In the genomic region with DNA sequence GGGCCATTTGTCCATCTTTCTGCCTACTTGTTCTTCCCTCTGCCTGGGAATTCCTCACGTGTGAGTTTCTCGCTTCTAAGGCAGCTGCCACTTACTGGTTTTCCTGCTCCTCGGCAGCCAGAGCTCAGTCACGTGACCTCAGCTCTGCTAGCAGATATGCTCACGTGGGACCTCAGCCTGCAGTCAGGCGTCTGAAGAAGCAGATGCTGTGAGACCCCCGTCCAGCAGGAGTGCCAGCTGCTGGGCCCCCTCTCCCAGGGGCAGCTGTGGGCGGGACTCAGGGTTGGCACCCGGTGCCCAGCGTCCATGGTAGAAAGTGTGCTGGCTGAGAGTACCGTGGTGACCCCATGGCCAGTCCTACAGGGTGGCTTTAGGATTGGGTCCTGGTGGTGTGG, we compare ENCODE assay signal across 8 cellular contexts.
DNase-seq lines count a peak whose midpoint lies in the region; ATAC-seq, FAIRE-seq and TF ChIP-seq lines count a peak whose summit lies in the region.

No MANE protein-coding gene starts in this region.

- intact Hi-C loops in activated CD8-positive, alpha-beta T cell treated with anti-CD3 and anti-CD28 coated beads for 36 hours (cut with micrococcal nuclease): no loop called here
- intact Hi-C loops in posterior vena cava (cut with DNase I): no loop called here

- no peak for FAIRE-seq in HTR-8/SVneo (lab: Jason Lieb, UNC)

- DNase-seq in EH (ENCODE audit: low read depth) (peak; percentile 76), HT1080 (ENCODE audit: low read depth) (peak; percentile 32), fibroblast of the conjunctiva (ENCODE audit: low read depth) (peak; percentile 16), posterior vena cava (ENCODE audit: low spot score) (peak; percentile 86), HTR-8/SVneo (ENCODE audit: insufficient read length, low spot score) (no peak), OCI-M2 (lab: John Stamatoyannopoulos, UW; ENCODE audit: unreplicated experiment) (no peak)
- DNase-seq in activated CD8-positive, alpha-beta T cell treated with anti-CD3 and anti-CD28 coated beads for 36 hours: peak; percentile 58

- H3K4me3 Mint-ChIP-seq in activated CD8-positive, alpha-beta T cell treated with anti-CD3 and anti-CD28 coated beads for 36 hours: peak overlapping the region; percentile 22

- H3K27ac Mint-ChIP-seq in activated CD8-positive, alpha-beta T cell treated with anti-CD3 and anti-CD28 coated beads for 36 hours: peak overlapping the region; percentile 75

- H3K27me3 Mint-ChIP-seq in activated CD8-positive, alpha-beta T cell treated with anti-CD3 and anti-CD28 coated beads for 36 hours: peaks cover 6% of the 10 kb centered on the region

- H3K9me3 Mint-ChIP-seq in activated CD8-positive, alpha-beta T cell treated with anti-CD3 and anti-CD28 coated beads for 36 hours: peaks cover 2% of the 10 kb centered on the region

- CTCF ChIA-PET in activated CD8-positive, alpha-beta T cell treated with anti-CD3 and anti-CD28 coated beads for 36 hours (lab: Charles Lee): interaction anchor here (1.2 to 2.7 kb wide), 6 partner anchors 10 to 208 kb away, joined by 4 to 10 read pairs (median 4); no protein-coding TSS in a partner anchor

- peak; percentile 6 for ATAC-seq in activated CD8-positive, alpha-beta T cell treated with anti-CD3 and anti-CD28 coated beads for 36 hours
- no peak for ATAC-seq in GM21360 (IDR thresholded peaks at IDR 0.05; ENCODE audit: unreplicated experiment)

- peaks cover 53% of the 10 kb centered on the region for H3K4me1 Mint-ChIP-seq in activated CD8-positive, alpha-beta T cell treated with anti-CD3 and anti-CD28 coated beads for 36 hours (ENCODE audit: low read depth)

- POLR2A ChIA-PET in activated CD8-positive, alpha-beta T cell treated with anti-CD3 and anti-CD28 coated beads for 36 hours (lab: Charles Lee): interaction anchor here (0.9 to 1.7 kb wide), 6 partner anchors 10 to 117 kb away, joined by 3 to 8 read pairs (median 5); no protein-coding TSS in a partner anchor

- TF ChIP-seq CTCF in activated CD8-positive, alpha-beta T cell treated with anti-CD3 and anti-CD28 coated beads for 36 hours (IDR thresholded peaks at IDR 0.05): no peak

- H3K36me3 Mint-ChIP-seq in activated CD8-positive, alpha-beta T cell treated with anti-CD3 and anti-CD28 coated beads for 36 hours (ENCODE audit: low read depth): no peaks in the 10 kb centered on the region

Comparison
In these comparisons a context has a peak if more than half of its experiments do, and no peak if none do; other contexts are left out.
1. DNase-seq: peak in EH (single experiment), HT1080 (single experiment), activated CD8-positive, alpha-beta T cell treated with anti-CD3 and anti-CD28 coated beads for 36 hours (single experiment), fibroblast of the conjunctiva (single experiment) and posterior vena cava (single experiment); none in HTR-8/SVneo (single experiment) and OCI-M2 (single experiment).